Comparison of ENCODE assay signal across 27 cellular contexts in genomic region chr2:159558479-159558878, GRCh38.
"Had no signal": no experiment of that assay in that cellular context is flagged by ENCODE, and none has a peak within 500 bp of the region (broad histone marks: within the 10 kb centered on the region; RNA-seq: fewer than 3 reads in every experiment).

No MANE protein-coding gene starts in this region.

- H3K4me3 ChIP-seq: coronary artery, dorsolateral prefrontal cortex, gastroesophageal sphincter, hepatocyte, left ventricle myocardium inferior, lung, mucosa of descending colon, right lobe of liver, skin epidermis, suprapubic skin, tibial artery, upper lobe of right lung had no signal

- DNase-seq: activated CD4-positive, alpha-beta T cell treated with anti-CD3 and anti-CD28 coated beads for 36 hours; activated CD4-positive, CD25-positive, alpha-beta regulatory T cell; activated CD8-positive, alpha-beta memory T cell treated with anti-CD3 and anti-CD28 coated beads, Interleukin-2, amount 10 ng/mL, durations not matched to agents 7 days and 5 days; activated CD8-positive, alpha-beta T cell treated with anti-CD3 and anti-CD28 coated beads, Interleukin-2, amount 10 ng/mL, durations not matched to agents 7 days and 5 days; activated effector memory CD4-positive, alpha-beta T cell treated with anti-CD3 and anti-CD28 coated beads, Interleukin-2, amount 50 U/mL, for 16 hours; activated naive CD4-positive, alpha-beta T cell treated with anti-CD3 and anti-CD28 coated beads, Interleukin-2, amount 10 ng/mL, durations not matched to agents 7 days and 5 days; activated naive CD8-positive, alpha-beta T cell treated with anti-CD3 and anti-CD28 coated beads, Interleukin-2, amount 10 ng/mL, durations not matched to agents 7 days and 5 days; dorsolateral prefrontal cortex; effector memory CD8-positive, alpha-beta T cell; islet precursor cell; left ventricle myocardium inferior; mucosa of descending colon; right lobe of liver; stimulated activated CD4-positive, alpha-beta T cell treated with anti-CD3 and anti-CD28 coated beads, Interleukin-4, amount 100 ng/mL, for 24 hours; stimulated activated CD8-positive, alpha-beta memory T cell treated with anti-CD3 and anti-CD28 coated beads, Interleukin-4, amount 100 ng/mL, for 48 hours; stimulated activated naive CD8-positive, alpha-beta T cell treated with anti-CD3 and anti-CD28 coated beads, Interleukin-15, amount 100 ng/mL, for 72 hours; T-helper 1 cell; tibial artery; upper lobe of right lung had no signal

- ATAC-seq: activated CD4-positive, alpha-beta T cell treated with anti-CD3 and anti-CD28 coated beads for 36 hours; activated CD8-positive, alpha-beta memory T cell treated with anti-CD3 and anti-CD28 coated beads, Interleukin-2, amount 10 ng/mL, durations not matched to agents 7 days and 5 days; activated CD8-positive, alpha-beta T cell treated with anti-CD3 and anti-CD28 coated beads, Interleukin-2, amount 10 ng/mL, durations not matched to agents 7 days and 5 days; effector memory CD8-positive, alpha-beta T cell; gastroesophageal sphincter; mucosa of descending colon; natural killer cell treated with Interleukin-12 subunit alpha and Interleukin-12 subunit beta and Interleukin-15 and Interleukin-18, amount 100 ng/mL, for 72 hours; right lobe of liver; stimulated activated memory B cell treated with anti-CD40 and anti-IgM and Interleukin-4, amounts not matched to agents 10 μg/mL and 1 μg/mL and 100 μg/mL, for 72 hours; stimulated activated naive CD8-positive, alpha-beta T cell treated with anti-CD3 and anti-CD28 coated beads, Interleukin-15, amount 100 ng/mL, for 72 hours; upper lobe of right lung had no signal
